Comparison of ENCODE assay signal across 8 cellular contexts in genomic region chr11:125624756-125625213, GRCh38. TPM values are rescaled to one million over a fixed set of nuclear protein-coding genes. Genes with fewer than 3 reads are reported as not detected.
DNase-seq lines count a peak whose midpoint lies in the region; ATAC-seq and TF ChIP-seq lines count a peak whose summit lies in the region.

Gene CHEK1 (plus strand): TSS chr11:125625163. CDS start chr11:125626769, 1,606 bp downstream.

- H3K27ac Mint-ChIP-seq in CD14-positive monocyte (peak within 1 kb of the TSS; percentile 94 to 99 (median 98)), natural killer cell (peak within 1 kb of the TSS; percentile 97 to 98)

- H3K79me2 ChIP-seq in MM.1S (ENCODE audit: low read length), result peaks cover 37% of the 10 kb centered on the region

- H3K9me3 Mint-ChIP-seq in CD14-positive monocyte (no peaks in the 10 kb centered on the region), natural killer cell (no peaks in the 10 kb centered on the region)

- H3K36me3 ChIP-seq in MM.1S (replicated peaks; ENCODE audit: insufficient read depth, low read length), result peaks cover 23% of the 10 kb centered on the region

- DNase-seq in CD14-positive monocyte (ENCODE audit: low spot score), result no peak
- no peak for DNase-seq in MM.1S
- no peak for DNase-seq in dermis blood vessel endothelial cell
- no peak for DNase-seq in natural killer cell
- no peak for DNase-seq in DMS 273 (lab: John Stamatoyannopoulos, UW; ENCODE audit: unreplicated experiment)

- H3K9me3 ChIP-seq in MM.1S (replicated peaks; ENCODE audit: insufficient read depth, low read length), result no peaks in the 10 kb centered on the region

- H3K4me2 ChIP-seq in MM.1S (ENCODE audit: low read depth, low read length), result peak within 1 kb of the TSS; percentile 82

- H3K4me1 ChIP-seq in MM.1S (ENCODE audit: low read length), result peaks cover 19% of the 10 kb centered on the region

- H2AFZ ChIP-seq in MM.1S (ENCODE audit: low read length), result peak within 1 kb of the TSS; percentile 71

- peaks cover 0 to 2% (median 0%) of the 10 kb centered on the region in 3 donors for H3K27me3 Mint-ChIP-seq in CD14-positive monocyte (ENCODE audit: low read depth in 3 of 3)
- H3K27me3 Mint-ChIP-seq in natural killer cell (ENCODE audit: low read depth in 2 of 2), result no peaks in the 10 kb centered on the region

- no peak for TF ChIP-seq CTCF in CD14-positive monocyte (IDR thresholded peaks at IDR 0.05)
- no peak for TF ChIP-seq CTCF in MM.1S (IDR thresholded peaks at IDR 0.05; ENCODE audit: low read length)
- TF ChIP-seq CTCF in natural killer cell (IDR thresholded peaks at IDR 0.05), result no peak

- H3K4me1 Mint-ChIP-seq in CD14-positive monocyte (peaks cover 15% of the 10 kb centered on the region), natural killer cell (peaks cover 19 to 20% of the 10 kb centered on the region in 2 donors)

- peak within 1 kb of the TSS; percentile 80 for H3K9ac ChIP-seq in MM.1S (ENCODE audit: low read length)

- H3K27me3 ChIP-seq in MM.1S (replicated peaks; ENCODE audit: insufficient read depth, low read length), result no peaks in the 10 kb centered on the region

- no peaks in the 10 kb centered on the region for H4K20me1 ChIP-seq in MM.1S (ENCODE audit: insufficient read depth, low read length)

- H3K4me3 ChIP-seq in MM.1S (ENCODE audit: low read length), result peak within 1 kb of the TSS; percentile 79

- ATAC-seq in natural killer cell (no peak), GM18868 (IDR thresholded peaks at IDR 0.05; ENCODE audit: unreplicated experiment) (no peak), GM21717 (IDR thresholded peaks at IDR 0.05; ENCODE audit: unreplicated experiment) (no peak), HG02678 (IDR thresholded peaks at IDR 0.05; ENCODE audit: unreplicated experiment) (no peak)

- intact Hi-C loops in CD14-positive monocyte (cut with micrococcal nuclease), result no loop called here
- intact Hi-C loops in natural killer cell (cut with micrococcal nuclease), result loop anchor here (1.0 to 5.0 kb wide), 3 partner anchors 32 to 672 kb away; partner anchors contain the start of genes CCDC15, HYLS1 and STT3A

- peak within 1 kb of the TSS; percentile 91 to 97 for H3K4me3 Mint-ChIP-seq in CD14-positive monocyte
- peak within 1 kb of the TSS; percentile 97 for H3K4me3 Mint-ChIP-seq in natural killer cell

- H3K27ac ChIP-seq in MM.1S (ENCODE audit: low read length), result peak within 1 kb of the TSS; percentile 92

- peaks cover 38% of the 10 kb centered on the region for H3F3A ChIP-seq in MM.1S (ENCODE audit: insufficient read depth, low read length)

- H3K9me2 ChIP-seq in MM.1S (replicated peaks; ENCODE audit: insufficient read depth, low read length), result no peaks in the 10 kb centered on the region

- H3K36me3 Mint-ChIP-seq in CD14-positive monocyte (peaks cover 22 to 36% of the 10 kb centered on the region in 2 donors), natural killer cell (peaks cover 16% of the 10 kb centered on the region)

RNA-seq across cellular contexts. Expression of gene CHEK1, which starts in this region (rescaled TPM):
- polyA plus RNA-seq in CD14-positive monocyte, result under 1 TPM; 0.18 to 0.43 TPM
- total RNA-seq in dermis blood vessel endothelial cell (20.1 and 45.7 TPM in 2 replicates), natural killer cell (10 to 100 TPM in 2 of 3 donors, 1 to 10 TPM in 1; 8.9 to 11.4 (median 10.1) TPM)
